Comparison of ENCODE assay signal across 26 cellular contexts in genomic region chr17:59404471-59404870, GRCh38.
"Had no signal": no experiment of that assay in that cellular context is flagged by ENCODE, and none has a peak within 500 bp of the region (broad histone marks: within the 10 kb centered on the region; RNA-seq: fewer than 3 reads in every experiment).

No MANE protein-coding gene starts in this region.

- H3K36me3 ChIP-seq: brain microvascular endothelial cell, SJCRH30, WERI-Rb-1 had no signal

- DNase-seq: activated CD4-positive, alpha-beta memory T cell treated with anti-CD3 and anti-CD28 coated beads, Interleukin-2, amount 10 ng/mL, durations not matched to agents 7 days and 5 days; activated CD4-positive, alpha-beta T cell treated with anti-CD3 and anti-CD28 coated beads for 1 hour; activated CD4-positive, alpha-beta T cell treated with anti-CD3 and anti-CD28 coated beads for 48 hours; activated CD4-positive, CD25-positive, alpha-beta regulatory T cell; activated gamma-delta T cell; activated naive CD4-positive, alpha-beta T cell treated with Interleukin-2 at 50 U/mL for 16 hours; activated T-cell treated with anti-CD3 and anti-CD28 coated beads, Interleukin-2, amount 50 U/mL, for 24 hours; amniotic stem cell; aorta; brain microvascular endothelial cell; NCI-H1048; NCI-H1105 treated with DMSO at 0.1 percent for 48 hours; NCI-H1436; NCI-H1694; NCI-H1930; NCI-H2081 treated with DMSO at 0.1 percent for 48 hours; NCI-H226; NCI-H524 treated with DMSO at 0.1 percent for 48 hours; SHP77; SJCRH30; T1000; WERI-Rb-1 had no signal

- H3K4me3 ChIP-seq: SJCRH30, SK-N-MC had no signal

- H3K4me1 Mint-ChIP-seq: activated naive CD4-positive, alpha-beta T cell treated with anti-CD3 and anti-CD28 coated beads, Interleukin-2, amount 50 U/mL, for 24 hours had no signal

- H3K9me3 Mint-ChIP-seq: activated CD4-positive, alpha-beta memory T cell treated with anti-CD3 and anti-CD28 coated beads, Interleukin-2, amount 10 ng/mL, durations not matched to agents 7 days and 5 days; activated naive CD4-positive, alpha-beta T cell treated with anti-CD3 and anti-CD28 coated beads, Interleukin-2, amount 50 U/mL, for 24 hours; activated T-cell treated with anti-CD3 and anti-CD28 coated beads, Interleukin-2, amount 50 U/mL, for 24 hours; activated T-helper 2 cell treated with anti-CD3 and anti-CD28 coated beads, Interferon-gamma antibody, Interleukin-2, Interleukin-4, amounts not matched to agents 10 μg/mL and 5 μg/mL and 100 μg/mL, durations not matched to agents 14 hours and 24 hours and 36 hours had no signal

- H3K27me3 Mint-ChIP-seq: activated CD4-positive, alpha-beta memory T cell treated with anti-CD3 and anti-CD28 coated beads, Interleukin-2, amount 10 ng/mL, durations not matched to agents 7 days and 5 days; activated naive CD4-positive, alpha-beta T cell treated with anti-CD3 and anti-CD28 coated beads, Interleukin-2, amount 50 U/mL, for 24 hours; activated T-cell treated with anti-CD3 and anti-CD28 coated beads, Interleukin-2, amount 50 U/mL, for 24 hours had no signal

- H3K9me3 ChIP-seq: SJCRH30 had no signal

- H3K4me3 Mint-ChIP-seq: activated CD4-positive, alpha-beta memory T cell treated with anti-CD3 and anti-CD28 coated beads, Interleukin-2, amount 10 ng/mL, durations not matched to agents 7 days and 5 days; activated naive CD4-positive, alpha-beta T cell treated with anti-CD3 and anti-CD28 coated beads, Interleukin-2, amount 50 U/mL, for 24 hours; activated T-cell treated with anti-CD3 and anti-CD28 coated beads, Interleukin-2, amount 50 U/mL, for 24 hours had no signal

- H3K27me3 ChIP-seq: brain microvascular endothelial cell, SJCRH30 had no signal

- H3K27ac ChIP-seq: brain microvascular endothelial cell, SJCRH30, SK-N-MC, WERI-Rb-1 had no signal

- ATAC-seq: Panc1 had no signal

- H3K27ac Mint-ChIP-seq: activated CD4-positive, alpha-beta memory T cell treated with anti-CD3 and anti-CD28 coated beads, Interleukin-2, amount 10 ng/mL, durations not matched to agents 7 days and 5 days; activated naive CD4-positive, alpha-beta T cell treated with anti-CD3 and anti-CD28 coated beads, Interleukin-2, amount 50 U/mL, for 24 hours; activated T-cell treated with anti-CD3 and anti-CD28 coated beads, Interleukin-2, amount 50 U/mL, for 24 hours; activated T-helper 2 cell treated with anti-CD3 and anti-CD28 coated beads, Interferon-gamma antibody, Interleukin-2, Interleukin-4, amounts not matched to agents 10 μg/mL and 5 μg/mL and 100 μg/mL, durations not matched to agents 14 hours and 24 hours and 36 hours had no signal
